Comparison of ENCODE assay signal across 8 cellular contexts in genomic region chrX:2928583-2929434, GRCh38. TPM values are rescaled to one million over a fixed set of nuclear protein-coding genes. Genes with fewer than 3 reads are reported as not detected.
DNase-seq lines count a peak whose midpoint lies in the region; ATAC-seq and TF ChIP-seq lines count a peak whose summit lies in the region.

ARSD (minus strand) TSS chrX:2929339; CDS start chrX:2929275, 64 bp downstream.

- no peaks in the 10 kb centered on the region for H3K36me3 Mint-ChIP-seq in activated CD4-positive, alpha-beta memory T cell treated with anti-CD3 and anti-CD28 coated beads for 36 hours

- 1 to 14% methylated on average over 24 to 52 of the region's 84 CpGs for WGBS in lower leg skin, 2 donors

- H3K4me3 ChIP-seq in lower leg skin (ENCODE audit: low read depth, poor library complexity, severe bottlenecking), result peak within 1 kb of the TSS; percentile 45

- peak; percentile 94 for ATAC-seq in GM21723 (IDR thresholded peaks at IDR 0.05; ENCODE audit: unreplicated experiment)

- POLR2A ChIA-PET in activated CD4-positive, alpha-beta memory T cell treated with anti-CD3 and anti-CD28 coated beads for 36 hours (lab: Charles Lee), result interaction anchor here (0.6 kb wide), 1 partner anchor 40 kb away, joined by 5 read pairs; no protein-coding TSS in a partner anchor

- peak within 1 kb of the TSS; percentile 73 for H3K4me3 Mint-ChIP-seq in activated CD4-positive, alpha-beta memory T cell treated with anti-CD3 and anti-CD28 coated beads for 36 hours

- peaks cover 5% of the 10 kb centered on the region for H3K27me3 Mint-ChIP-seq in activated CD4-positive, alpha-beta memory T cell treated with anti-CD3 and anti-CD28 coated beads for 36 hours

- CTCF ChIA-PET in activated CD4-positive, alpha-beta memory T cell treated with anti-CD3 and anti-CD28 coated beads for 36 hours (lab: Charles Lee), result no interaction called here

- H3K27ac Mint-ChIP-seq in activated CD4-positive, alpha-beta memory T cell treated with anti-CD3 and anti-CD28 coated beads for 36 hours, result no peak within 1 kb of the TSS

- H3K4me1 Mint-ChIP-seq in activated CD4-positive, alpha-beta memory T cell treated with anti-CD3 and anti-CD28 coated beads for 36 hours (ENCODE audit: low read depth), result no peaks in the 10 kb centered on the region

- intact Hi-C loops in activated CD4-positive, alpha-beta memory T cell treated with anti-CD3 and anti-CD28 coated beads for 36 hours (cut with micrococcal nuclease), result no loop called here
- intact Hi-C loops in lower leg skin (cut with DNase I; ENCODE audit: low total_unique reads), result no loop called here

- DNase-seq in EH (ENCODE audit: low read depth) (peak; percentile 94), LHCN-M2 (ENCODE audit: low read depth) (peak; percentile 84), ecto neural progenitor cell (ENCODE audit: low spot score) (peak; percentile 94), lower leg skin (ENCODE audit: low spot score in 2 of 2) (peak; percentile 82 to 98), NCI-H2081 (lab: John Stamatoyannopoulos, UW) (no peak)
- peak; percentile 58 for DNase-seq in activated CD4-positive, alpha-beta memory T cell treated with anti-CD3 and anti-CD28 coated beads for 36 hours
- peak; percentile 26 for DNase-seq in stimulated activated CD8-positive, alpha-beta memory T cell treated with anti-CD3 and anti-CD28 coated beads, Interleukin-12 subunit alpha, Interleukin-12 subunit beta, amount 100 ng/mL, for 4 hours (ENCODE audit: low read depth)

- TF ChIP-seq POLR2A in lower leg skin (IDR thresholded peaks at IDR 0.05), result peak in 1 of 2 donors; percentile 33

- H3K9me3 Mint-ChIP-seq in activated CD4-positive, alpha-beta memory T cell treated with anti-CD3 and anti-CD28 coated beads for 36 hours, result no peaks in the 10 kb centered on the region

- TF ChIP-seq CTCF in lower leg skin (IDR thresholded peaks at IDR 0.05), result no peak

RNA-seq across cellular contexts. Expression of gene ARSD, which starts in this region (rescaled TPM):
- total RNA-seq in LHCN-M2 (2014; rRNA removed) (13.9 and 16.0 TPM in 2 replicates), lower leg skin (10 to 100 TPM in 3 of 4 donors, 1 to 10 TPM in 1; 8.9 to 17.3 (median 15.7) TPM)
- 13.0 TPM for polyA plus RNA-seq in LHCN-M2 (2012)
- total RNA-seq in activated CD4-positive, alpha-beta memory T cell treated with anti-CD3 and anti-CD28 coated beads for 36 hours, result 1 to 10 TPM; 1.0 to 1.5 TPM

Comparison
In these comparisons a context has a peak if more than half of its experiments do, and no peak if none do; other contexts are left out.
1. DNase-seq: peak in EH (single experiment), LHCN-M2 (single experiment), activated CD4-positive, alpha-beta memory T cell treated with anti-CD3 and anti-CD28 coated beads for 36 hours (single experiment), ecto neural progenitor cell (single experiment), lower leg skin (2 of 2) and stimulated activated CD8-positive, alpha-beta memory T cell treated with anti-CD3 and anti-CD28 coated beads, Interleukin-12 subunit alpha, Interleukin-12 subunit beta, amount 100 ng/mL, for 4 hours (single experiment); none in NCI-H2081 (0 of 2).